In genomic region chr22:45270095-45271020, GRCh38 we compare ENCODE assay signal across 18 cellular contexts. TPM values are rescaled to one million over a fixed set of nuclear protein-coding genes. Genes with fewer than 3 reads are reported as not detected.
DNase-seq lines count a peak whose midpoint lies in the region; ATAC-seq, FAIRE-seq and TF ChIP-seq lines count a peak whose summit lies in the region.
"Had no signal": no experiment of that assay in that cellular context is flagged by ENCODE, and none has a peak within 500 bp of the region (broad histone marks: within the 10 kb centered on the region; RNA-seq: fewer than 3 reads in every experiment).

No MANE protein-coding gene starts in this region.

- H3K9me1 ChIP-seq in IMR-90 (ENCODE audit: insufficient read depth, low read length) (no peaks in the 10 kb centered on the region), K562 (ENCODE audit: control insufficient read depth, insufficient read depth, low read length) (no peaks in the 10 kb centered on the region)

- TF ChIP-seq RAD21 in IMR-90 (IDR thresholded peaks at IDR 0.05; ENCODE audit: low read length) (no peak), K562 (CRISPR knock-in tag; conservative IDR thresholded peaks at IDR 0.05 in 1 of 2, IDR thresholded peaks at IDR 0.05 in 1 of 2) (no peak)

- dilution Hi-C loops in IMR-90 (cut with HindIII; ENCODE audit: low sequenced_read_pairs, unreplicated experiment), result no loop called here

- BruUV-seq in IMR-90 (replicated peaks; lab: Mats Ljungman, UMichigan) (no TSS peak), K562 (replicated peaks; lab: Mats Ljungman, UMichigan) (no TSS peak)

- peak overlapping the region; percentile 51 for H2AK9ac ChIP-seq in IMR-90 (replicated peaks; ENCODE audit: low read depth, low read length, poor library complexity)

- H3K9me3 Mint-ChIP-seq in CD14-positive monocyte (peaks cover 0 to 2% (median 0%) of the 10 kb centered on the region in 7 donors), natural killer cell (no peaks in the 10 kb centered on the region)

- in situ Hi-C loops in IMR-90 (cut with MboI; ENCODE audit: low sequenced_read_pairs), result no loop called here
- in situ Hi-C loops in K562 (cut with MboI), result no loop called here

- no peaks in the 10 kb centered on the region for H3K36me3 ChIP-seq in IMR-90 (ENCODE audit: control insufficient read depth, insufficient read depth, low read length)
- H3K36me3 ChIP-seq in K562 (ENCODE audit: control insufficient read depth, insufficient read depth, low read length), result no peaks in the 10 kb centered on the region
- H3K36me3 ChIP-seq in esophagus squamous epithelium, result no peaks in the 10 kb centered on the region
- H3K36me3 ChIP-seq: right atrium auricular region, SJCRH30 had no signal

- ATAC-seq in IMR-90 (ENCODE audit: low read depth) (no peak), K562 (no peak), natural killer cell (no peak), left lobe of liver (no peak), Right ventricle myocardium superior (ENCODE audit: poor library complexity) (no peak)
- ATAC-seq: stimulated activated naive CD8-positive, alpha-beta T cell treated with anti-CD3 and anti-CD28 coated beads, Interleukin-15, Interleukin-2, amounts not matched to agents 100 U/mL and 50 U/mL, for 24 hours had no signal

- H3K4me2 ChIP-seq in IMR-90 (ENCODE audit: low read depth, low read length), result no peak overlapping the region
- H3K4me2 ChIP-seq in K562 (ENCODE audit: insufficient read depth, low read length), result no peak overlapping the region

- H3K27ac ChIP-seq in IMR-90 (ENCODE audit: insufficient read depth, low read length), result no peak overlapping the region
- no peak overlapping the region for H3K27ac ChIP-seq in K562 (ENCODE audit: extremely low read depth, low read depth, low read length)
- peak overlapping the region in 2 of 4 donors; percentile 33 to 84 for H3K27ac ChIP-seq in esophagus squamous epithelium
- H3K27ac ChIP-seq: SJCRH30 had no signal

- H3K4me1 Mint-ChIP-seq in CD14-positive monocyte, result peaks cover 38% of the 10 kb centered on the region
- H3K4me1 Mint-ChIP-seq in natural killer cell, result peaks cover 5 to 10% of the 10 kb centered on the region in 2 donors

- H4K91ac ChIP-seq in IMR-90 (ENCODE audit: insufficient read depth, low read depth, low read length), result no peak overlapping the region

- H3K36me3 Mint-ChIP-seq in CD14-positive monocyte (peaks cover 0 to 2% of the 10 kb centered on the region in 2 donors), natural killer cell (no peaks in the 10 kb centered on the region)

- POLR2A ChIA-PET in IMR-90 (lab: Charles Lee; ENCODE audit: unreplicated experiment) (interaction anchor here (0.7 kb wide), 1 partner anchor 78 kb away, joined by 5 read pairs; no protein-coding TSS in a partner anchor), K562 (lab: Yijun Ruan, JAX) (no interaction called here)

- H3K14ac ChIP-seq in IMR-90 (replicated peaks; ENCODE audit: low read depth, low read length), result no peak overlapping the region

- H2AFZ ChIP-seq in IMR-90 (replicated peaks; ENCODE audit: low read length, poor library complexity) (no peak overlapping the region), K562 (ENCODE audit: low read depth, low read length) (no peak overlapping the region)

- H3K4me3 ChIP-seq in IMR-90 (ENCODE audit: insufficient read depth, low read depth, low read length) (no peak overlapping the region), K562 (no peak overlapping the region), esophagus squamous epithelium (no peak overlapping the region)

- H2BK15ac ChIP-seq in IMR-90 (ENCODE audit: low read depth, low read length), result no peak overlapping the region

- DNase-seq in CD14-positive monocyte (ENCODE audit: low spot score), result no peak
- DNase-seq in IMR-90, result no peak
- no peak for DNase-seq in K562 (ENCODE audit: extremely low read depth in 1 of 4, low spot score in 3 of 4)
- no peak for DNase-seq in natural killer cell
- DNase-seq in left lobe of liver (ENCODE audit: low spot score), result no peak
- no peak for DNase-seq in esophagus squamous epithelium (lab: John Stamatoyannopoulos, UW)
- DNase-seq in Right ventricle myocardium superior, result no peak
- DNase-seq: effector memory CD4-positive, alpha-beta T cell; Karpas-422; NCI-H2029 treated with DMSO at 0.1 percent for 48 hours; SJCRH30; stimulated activated CD4-positive, alpha-beta T cell treated with anti-CD3 and anti-CD28 coated beads, Interleukin-4, amount 100 ng/mL, for 24 hours; stimulated activated naive CD8-positive, alpha-beta T cell treated with anti-CD3 and anti-CD28 coated beads, Interleukin-15, Interleukin-2, amounts not matched to agents 100 U/mL and 50 U/mL, for 24 hours had no signal

- no peak overlapping the region for H2BK5ac ChIP-seq in IMR-90 (ENCODE audit: low read depth, low read length, poor library complexity, severe bottlenecking)

- H3K79me2 ChIP-seq in K562 (ENCODE audit: control insufficient read depth, insufficient read depth, low read length), result no peaks in the 10 kb centered on the region

- no peak overlapping the region for H2BK120ac ChIP-seq in IMR-90 (ENCODE audit: low read depth, low read length)

- peaks cover 13 to 23% (median 15%) of the 10 kb centered on the region in 3 donors for H3K27me3 Mint-ChIP-seq in CD14-positive monocyte (ENCODE audit: low read depth in 3 of 3)
- H3K27me3 Mint-ChIP-seq in natural killer cell (ENCODE audit: low read depth in 2 of 2), result peaks cover 20 to 35% of the 10 kb centered on the region in 2 donors

- H3K9me3 ChIP-seq in IMR-90 (ENCODE audit: control insufficient read depth, insufficient read depth, low read length), result no peaks in the 10 kb centered on the region
- H3K9me3 ChIP-seq in K562 (replicated peaks; ENCODE audit: control insufficient read depth, insufficient read depth, low read depth, low read length), result no peaks in the 10 kb centered on the region
- H3K9me3 ChIP-seq in esophagus squamous epithelium, result no peaks in the 10 kb centered on the region
- H3K9me3 ChIP-seq: right atrium auricular region, SJCRH30 had no signal

- CTCF ChIA-PET in IMR-90 (lab: Yijun Ruan, JAX) (no interaction called here), K562 (lab: Yijun Ruan, JAX; ENCODE audit: low intra/inter-chr PET ratio) (no interaction called here)

- H3K27ac Mint-ChIP-seq in CD14-positive monocyte, result peak overlapping the region in 6 of 7 donors; percentile 6 to 81 (median 32)
- no peak overlapping the region for H3K27ac Mint-ChIP-seq in natural killer cell

- TF ChIP-seq CTCF in CD14-positive monocyte (IDR thresholded peaks at IDR 0.05), result no peak
- no peak for TF ChIP-seq CTCF in IMR-90 (conservative IDR thresholded peaks at IDR 0.05; ENCODE audit: low read depth, low read length)
- no peak for TF ChIP-seq CTCF in K562 (IDR thresholded peaks at IDR 0.05 in 2 of 3, conservative IDR thresholded peaks at IDR 0.05 in 1 of 3; ENCODE audit: insufficient read depth in 2 of 3, low read depth in 1 of 3, low read length in 3 of 3)
- no peak for TF ChIP-seq CTCF in natural killer cell (IDR thresholded peaks at IDR 0.05)
- TF ChIP-seq CTCF in esophagus squamous epithelium (IDR thresholded peaks at IDR 0.05), result no peak

- intact Hi-C loops in CD14-positive monocyte (cut with micrococcal nuclease), result loop anchor here (2.0 to 5.0 kb wide), 2 partner anchors 37 to 38 kb away; partner anchors contain the start of gene FAM118A (in 2 of the 2)
- intact Hi-C loops in IMR-90 (cut with micrococcal nuclease), result no loop called here
- intact Hi-C loops in K562 (cut with micrococcal nuclease), result no loop called here
- intact Hi-C loops in natural killer cell (cut with micrococcal nuclease), result loop anchor here (5.0 kb wide), 1 partner anchor 282 kb away; no protein-coding TSS in a partner anchor
- intact Hi-C loops in esophagus squamous epithelium (cut with DNase I), result loop anchor here (5.0 kb wide), 1 partner anchor 162 kb away; no protein-coding TSS in a partner anchor
- intact Hi-C loops in Right ventricle myocardium superior (cut with DNase I), result loop anchor here (10.0 kb wide), 1 partner anchor 64 kb away; no protein-coding TSS in a partner anchor

- H4K5ac ChIP-seq in IMR-90 (ENCODE audit: low read depth, low read length), result no peak overlapping the region

- WGBS in IMR-90 (ENCODE audit: extremely low coverage in 2 of 2, insufficient read length in 1 of 2), 2 experiments, result 70% methylated on average over 2 of the region's 16 CpGs; no CpG with 5 or more reads in 1 of the 2 experiments
- 36% methylated on average over 11 of the region's 16 CpGs for WGBS in K562 (ENCODE audit: insufficient coverage, low coverage, missing lambda C conversion rate)
- 80 to 83% methylated on average over 8 to 15 of the region's 16 CpGs for WGBS in esophagus squamous epithelium, 2 donors

- H3K23ac ChIP-seq in IMR-90 (ENCODE audit: low read depth, low read length), result no peak overlapping the region

- H3K79me1 ChIP-seq in IMR-90 (ENCODE audit: low read depth in 1 of 2, low read length in 2 of 2), result no peaks in the 10 kb centered on the region

- TF ChIP-seq POLR2A in IMR-90 (IDR thresholded peaks at IDR 0.05; ENCODE audit: low read depth, low read length) (no peak), K562 (conservative IDR thresholded peaks at IDR 0.05) (no peak), esophagus squamous epithelium (IDR thresholded peaks at IDR 0.05) (no peak)

- H3K56ac ChIP-seq in IMR-90 (ENCODE audit: extremely low read depth, insufficient read depth, low read length), result no peak overlapping the region

- no peaks in the 10 kb centered on the region for H4K20me1 ChIP-seq in IMR-90 (ENCODE audit: insufficient read depth, low read length)
- H4K20me1 ChIP-seq in K562 (replicated peaks; ENCODE audit: control insufficient read depth, insufficient read depth, low read length), result no peaks in the 10 kb centered on the region

- no peak overlapping the region for H2AK5ac ChIP-seq in IMR-90 (ENCODE audit: low read depth, low read length)

- no peak overlapping the region for H2BK20ac ChIP-seq in IMR-90 (ENCODE audit: low read depth, low read length)

- H3K27me3 ChIP-seq in IMR-90 (ENCODE audit: control insufficient read depth, insufficient read depth, low read length) (peaks cover 8% of the 10 kb centered on the region), K562 (ENCODE audit: control insufficient read depth in 2 of 2, insufficient read depth in 2 of 2, low read length in 2 of 2) (no peaks in the 10 kb centered on the region; a peak in 2 of 5 replicates), esophagus squamous epithelium (no peaks in the 10 kb centered on the region)
- H3K27me3 ChIP-seq: right atrium auricular region had no signal

- H3K18ac ChIP-seq in IMR-90 (ENCODE audit: low read depth, low read length), result no peak overlapping the region

- no peak overlapping the region for H4K8ac ChIP-seq in IMR-90 (ENCODE audit: low read depth in 2 of 2, low read length in 2 of 2)

- H3K4me1 ChIP-seq in IMR-90 (ENCODE audit: control insufficient read depth, insufficient read depth, low read length) (peaks cover 9% of the 10 kb centered on the region), K562 (replicated peaks in 1 of 2; ENCODE audit: control insufficient read depth in 2 of 2, insufficient read depth in 2 of 2, low read length in 2 of 2) (peaks cover 0 to 9% of the 10 kb centered on the region in 2 experiments; a peak in 3 of 5 replicates), esophagus squamous epithelium (peaks cover 11 to 51% (median 19%) of the 10 kb centered on the region in 3 donors)

- TF ChIP-seq EP300 in K562 (IDR thresholded peaks at IDR 0.05; ENCODE audit: low read length), result no peak

- no peak for FAIRE-seq in K562 (lab: Jason Lieb, UNC)
- FAIRE-seq: frontal cortex, G401.6, keratinocyte had no signal

- no peak overlapping the region for H3K4ac ChIP-seq in IMR-90 (ENCODE audit: low read depth, low read length)

- peak overlapping the region; percentile 76 to 86 for H3K4me3 Mint-ChIP-seq in CD14-positive monocyte
- H3K4me3 Mint-ChIP-seq in natural killer cell, result peak overlapping the region; percentile 79

- H3K9ac ChIP-seq in IMR-90 (ENCODE audit: low read depth, low read length) (no peak overlapping the region), K562 (ENCODE audit: insufficient read depth in 1 of 2, low read depth in 2 of 2, low read length in 2 of 2) (no peak overlapping the region)

RNA-seq across cellular contexts. Expression of gene UPK3A, which starts 14.4 kb away (rescaled TPM):
- polyA plus RNA-seq in CD14-positive monocyte (10 to 100 TPM; 14.0 to 19.0 TPM), IMR-90 (2012; rRNA removed) (not detected in 2 replicates), K562 (2011; rRNA removed) (not detected in 2 replicates), K562 (2014; fragmentation: Illumina TruSeq; extraction: Trizol) (not detected in 2 replicates), K562 (2014; fragmentation: Nextera tagmentation; extraction: Ambion mirVana) (not detected), K562 (2014; rRNA removed) (not detected in 2 replicates)
- total RNA-seq in IMR-90 (2012; rRNA removed) (not detected in 2 replicates), K562 (2014; rRNA removed) (not detected in 2 replicates), K562 (2014; rRNA removed; fragmentation: Illumina TruSeq; extraction: Trizol) (not detected in 2 replicates), K562 (2015; rRNA removed; fragmentation: Illumina TruSeq; extraction: Trizol) (not detected in 2 replicates), K562 (2021) (not detected in 2 replicates), natural killer cell (under 1 TPM in 1 of 3 donors, not detected in 2; 0.49 TPM), left lobe of liver (not detected), esophagus squamous epithelium (not detected), Right ventricle myocardium superior (0.65 TPM)
- polyA plus RNA-seq in IMR-90 (2012; cell fraction: cytosol; rRNA removed), result not detected in 2 replicates
- polyA plus RNA-seq in IMR-90 (2012; cell fraction: nucleus; rRNA removed; ENCODE audit: low replicate concordance), result not detected in 2 replicates
- total RNA-seq in K562 (2011; cell fraction: chromatin; rRNA removed; ENCODE audit: low replicate concordance), result not detected in 2 replicates
- total RNA-seq in K562 (2011; cell fraction: nucleolus; rRNA removed), result not detected in 2 replicates
- not detected in 2 replicates for total RNA-seq in K562 (2011; cell fraction: nucleoplasm; rRNA removed)
- not detected in 2 replicates for polyA plus RNA-seq in K562 (2011; cell fraction: cytosol; rRNA removed)
- not detected in 2 replicates for polyA plus RNA-seq in K562 (2011; cell fraction: nucleus; rRNA removed)
- not detected in 2 replicates for polyA plus RNA-seq in K562 (2012)
- not detected in 2 replicates for polyA minus RNA-seq in K562 (2011; rRNA and poly(A)+ RNA removed)
- not detected in 2 replicates for polyA minus RNA-seq in K562 (2011; cell fraction: cytosol; rRNA and poly(A)+ RNA removed)
- polyA minus RNA-seq in K562 (2011; cell fraction: nucleus; rRNA and poly(A)+ RNA removed), result not detected in 2 replicates
- total RNA-seq: aorta, frontal cortex, right atrium auricular region, SJCRH30 had no signal
- polyA plus RNA-seq: aorta, keratinocyte had no signal

RNA-seq across cellular contexts. Expression of gene KIAA0930, which starts 29.7 kb away (rescaled TPM):
- 10 to 100 TPM; 14.0 to 15.6 TPM for polyA plus RNA-seq in CD14-positive monocyte
- 21.7 and 25.3 TPM in 2 replicates for total RNA-seq in IMR-90 (2012; rRNA removed)
- polyA plus RNA-seq in IMR-90 (2012; rRNA removed), result 34.1 and 38.1 TPM in 2 replicates
- polyA plus RNA-seq in IMR-90 (2012; cell fraction: cytosol; rRNA removed), result 45.7 and 62.0 TPM in 2 replicates
- polyA plus RNA-seq in IMR-90 (2012; cell fraction: nucleus; rRNA removed; ENCODE audit: low replicate concordance), result 134 and 167 TPM in 2 replicates
- 2.7 and 4.4 TPM in 2 replicates for total RNA-seq in K562 (2011; cell fraction: chromatin; rRNA removed; ENCODE audit: low replicate concordance)
- total RNA-seq in K562 (2011; cell fraction: nucleolus; rRNA removed), result 2.4 and 3.7 TPM in 2 replicates
- total RNA-seq in K562 (2011; cell fraction: nucleoplasm; rRNA removed), result 2.3 and 3.2 TPM in 2 replicates
- total RNA-seq in K562 (2014; rRNA removed), result 8.5 and 11.5 TPM in 2 replicates
- 3.0 TPM in 2 replicates for total RNA-seq in K562 (2014; rRNA removed; fragmentation: Illumina TruSeq; extraction: Trizol)
- 5.0 and 5.9 TPM in 2 replicates for total RNA-seq in K562 (2015; rRNA removed; fragmentation: Illumina TruSeq; extraction: Trizol)
- total RNA-seq in K562 (2021), result 11.7 and 12.1 TPM in 2 replicates
- polyA plus RNA-seq in K562 (2011; rRNA removed), result 7.7 and 7.9 TPM in 2 replicates
- polyA plus RNA-seq in K562 (2011; cell fraction: cytosol; rRNA removed), result 8.7 and 16.2 TPM in 2 replicates
- polyA plus RNA-seq in K562 (2011; cell fraction: nucleus; rRNA removed), result 9.8 and 13.3 TPM in 2 replicates
- 7.7 and 9.5 TPM in 2 replicates for polyA plus RNA-seq in K562 (2012)
- 6.4 and 8.3 TPM in 2 replicates for polyA plus RNA-seq in K562 (2014; fragmentation: Illumina TruSeq; extraction: Trizol)
- polyA plus RNA-seq in K562 (2014; fragmentation: Nextera tagmentation; extraction: Ambion mirVana), result under 1 TPM; 0.24 to 0.46 TPM
- polyA plus RNA-seq in K562 (2014; rRNA removed), result 8.1 and 12.1 TPM in 2 replicates
- polyA minus RNA-seq in K562 (2011; rRNA and poly(A)+ RNA removed), result 2.1 and 4.3 TPM in 2 replicates
- polyA minus RNA-seq in K562 (2011; cell fraction: cytosol; rRNA and poly(A)+ RNA removed), result 6.1 and 6.6 TPM in 2 replicates
- 1.1 and 1.8 TPM in 2 replicates for polyA minus RNA-seq in K562 (2011; cell fraction: nucleus; rRNA and poly(A)+ RNA removed)
- 10 to 100 TPM; 32.6 to 39.1 (median 38.4) TPM for total RNA-seq in natural killer cell
- total RNA-seq in left lobe of liver, result 44.2 TPM
- total RNA-seq in esophagus squamous epithelium, result 10 to 100 TPM; 33.1 to 40.2 (median 38.1) TPM
- 18.6 TPM for total RNA-seq in Right ventricle myocardium superior

RNA-seq across cellular contexts. Expression of gene FAM118A, which starts 39.4 kb away (rescaled TPM):
- polyA plus RNA-seq in CD14-positive monocyte, result 10 to 100 TPM; 20.0 to 27.9 TPM
- 15.8 and 20.6 TPM in 2 replicates for total RNA-seq in IMR-90 (2012; rRNA removed)
- polyA plus RNA-seq in IMR-90 (2012; rRNA removed), result 83.4 and 95.6 TPM in 2 replicates
- 27.4 and 66.8 TPM in 2 replicates for polyA plus RNA-seq in IMR-90 (2012; cell fraction: cytosol; rRNA removed)
- polyA plus RNA-seq in IMR-90 (2012; cell fraction: nucleus; rRNA removed; ENCODE audit: low replicate concordance), result 778 and 1,218 TPM in 2 replicates
- total RNA-seq in K562 (2011; cell fraction: chromatin; rRNA removed; ENCODE audit: low replicate concordance), result 805 and 856 TPM in 2 replicates
- 514 and 529 TPM in 2 replicates for total RNA-seq in K562 (2011; cell fraction: nucleolus; rRNA removed)
- total RNA-seq in K562 (2011; cell fraction: nucleoplasm; rRNA removed), result 508 and 540 TPM in 2 replicates
- total RNA-seq in K562 (2014; rRNA removed), result 54.2 and 59.8 TPM in 2 replicates
- total RNA-seq in K562 (2014; rRNA removed; fragmentation: Illumina TruSeq; extraction: Trizol), result 51.1 and 59.4 TPM in 2 replicates
- total RNA-seq in K562 (2015; rRNA removed; fragmentation: Illumina TruSeq; extraction: Trizol), result 54.9 and 57.5 TPM in 2 replicates
- total RNA-seq in K562 (2021), result 63.0 and 72.9 TPM in 2 replicates
- 205 and 223 TPM in 2 replicates for polyA plus RNA-seq in K562 (2011; rRNA removed)
- polyA plus RNA-seq in K562 (2011; cell fraction: cytosol; rRNA removed), result 71.6 and 100.0 TPM in 2 replicates
- 633 and 866 TPM in 2 replicates for polyA plus RNA-seq in K562 (2011; cell fraction: nucleus; rRNA removed)
- polyA plus RNA-seq in K562 (2012), result 85.2 and 154 TPM in 2 replicates
- 71.2 and 76.9 TPM in 2 replicates for polyA plus RNA-seq in K562 (2014; fragmentation: Illumina TruSeq; extraction: Trizol)
- 10 to 100 TPM; 17.0 to 19.7 TPM for polyA plus RNA-seq in K562 (2014; fragmentation: Nextera tagmentation; extraction: Ambion mirVana)
- 122 and 150 TPM in 2 replicates for polyA plus RNA-seq in K562 (2014; rRNA removed)
- 49.8 and 57.6 TPM in 2 replicates for polyA minus RNA-seq in K562 (2011; rRNA and poly(A)+ RNA removed)
- polyA minus RNA-seq in K562 (2011; cell fraction: cytosol; rRNA and poly(A)+ RNA removed), result 30.9 and 31.2 TPM in 2 replicates
- polyA minus RNA-seq in K562 (2011; cell fraction: nucleus; rRNA and poly(A)+ RNA removed), result 105 and 107 TPM in 2 replicates
- total RNA-seq in natural killer cell, result 10 to 100 TPM; 42.0 to 67.2 (median 62.6) TPM
- 26.0 TPM for total RNA-seq in left lobe of liver
- 10 to 100 TPM; 12.5 to 95.4 (median 18.8) TPM for total RNA-seq in esophagus squamous epithelium
- 21.1 TPM for total RNA-seq in Right ventricle myocardium superior

Comparison
In these comparisons a context has a peak if more than half of its experiments do, and no peak if none do; other contexts are left out.
1. H3K27ac Mint-ChIP-seq: peak in CD14-positive monocyte (6 of 7); none in natural killer cell (0 of 2).
2. intact Hi-C loops: an anchor here in CD14-positive monocyte (2.0 to 5.0 kb wide), natural killer cell (5.0 kb wide), esophagus squamous epithelium (5.0 kb wide) and Right ventricle myocardium superior (10.0 kb wide); none called in IMR-90 and K562.